Comparison of ENCODE assay signal across 15 cellular contexts in genomic region chr9:13410566-13411031, GRCh38.
DNase-seq lines count a peak whose midpoint lies in the region; ATAC-seq, FAIRE-seq and TF ChIP-seq lines count a peak whose summit lies in the region.
"Had no signal": no experiment of that assay in that cellular context is flagged by ENCODE, and none has a peak within 500 bp of the region (broad histone marks: within the 10 kb centered on the region; RNA-seq: fewer than 3 reads in every experiment).

No MANE protein-coding gene starts in this region.

- POLR2A ChIA-PET in activated CD4-positive, alpha-beta T cell treated with anti-CD3 and anti-CD28 coated beads for 36 hours (lab: Charles Lee) = no interaction called here

- H3K27ac ChIP-seq in astrocyte (ENCODE audit: low read depth, low read length) = no peak overlapping the region
- no peak overlapping the region for H3K27ac ChIP-seq in keratinocyte (ENCODE audit: control insufficient read depth, insufficient read depth, low read length)
- H3K27ac ChIP-seq: neural progenitor cell had no signal

- H2AFZ ChIP-seq in astrocyte (ENCODE audit: low read depth, low read length) (no peak overlapping the region), keratinocyte (ENCODE audit: control insufficient read depth, low read length) (no peak overlapping the region)
- H2AFZ ChIP-seq: neural progenitor cell had no signal

- CTCF ChIA-PET in activated CD4-positive, alpha-beta T cell treated with anti-CD3 and anti-CD28 coated beads for 36 hours (lab: Charles Lee) = no interaction called here

- dilution Hi-C loops in keratinocyte (cut with MboI; ENCODE audit: extremely low pct_ligation_motif_present, low sequenced_read_pairs) = no loop called here

- no peak for TF ChIP-seq EP300 in Ishikawa (IDR thresholded peaks at IDR 0.05; ENCODE audit: borderline replicate concordance)

- H3K36me3 Mint-ChIP-seq in astrocyte (ENCODE audit: low read depth, unreplicated experiment) = no peaks in the 10 kb centered on the region
- no peaks in the 10 kb centered on the region for H3K36me3 Mint-ChIP-seq in activated T-cell treated with anti-CD3 and anti-CD28 coated beads, Interleukin-2, amount 50 U/mL, for 72 hours (ENCODE audit: insufficient read depth in 2 of 2)
- H3K36me3 Mint-ChIP-seq in activated CD4-positive, alpha-beta T cell treated with anti-CD3 and anti-CD28 coated beads for 36 hours (ENCODE audit: low read depth) = no peaks in the 10 kb centered on the region
- H3K36me3 Mint-ChIP-seq: neural progenitor cell had no signal

- no peaks in the 10 kb centered on the region for H3K27me3 ChIP-seq in astrocyte (ENCODE audit: insufficient read depth, low read length)
- no peaks in the 10 kb centered on the region for H3K27me3 ChIP-seq in keratinocyte (ENCODE audit: control insufficient read depth, extremely low read depth, insufficient read depth, low read length)
- H3K27me3 ChIP-seq: neural progenitor cell had no signal

- H3K9me1 ChIP-seq in keratinocyte (ENCODE audit: control insufficient read depth, extremely low read depth, insufficient read depth, low read length) = no peaks in the 10 kb centered on the region

- H3K79me2 ChIP-seq in astrocyte (ENCODE audit: insufficient read depth, low read length) = no peaks in the 10 kb centered on the region
- H3K79me2 ChIP-seq in keratinocyte (ENCODE audit: control insufficient read depth, insufficient read depth, low read length) = no peaks in the 10 kb centered on the region

- H3K9ac ChIP-seq in astrocyte (ENCODE audit: low read length) = no peak overlapping the region
- no peak overlapping the region for H3K9ac ChIP-seq in keratinocyte (ENCODE audit: control insufficient read depth, extremely low read depth, insufficient read depth, low read length)
- H3K9ac ChIP-seq: neural progenitor cell had no signal

- no peak for TF ChIP-seq RAD21 in Ishikawa (IDR thresholded peaks at IDR 0.05; ENCODE audit: low read depth)

- DNase-seq in A172 (ENCODE audit: low spot score) (peak; percentile 76), astrocyte (ENCODE audit: low read depth) (peak; percentile 61), keratinocyte (ENCODE audit: low read depth, low spot score) (no peak), mucosa of descending colon (no peak)
- DNase-seq in activated T-cell treated with anti-CD3 and anti-CD28 coated beads, Interleukin-2, amount 50 U/mL, for 72 hours = no peak
- DNase-seq in activated CD4-positive, alpha-beta T cell treated with anti-CD3 and anti-CD28 coated beads for 36 hours = no peak
- DNase-seq: GOT3; Karpas-422; NCI-H2029; stimulated activated naive CD8-positive, alpha-beta T cell treated with anti-CD3 and anti-CD28 coated beads, Interleukin-15, amount 100 ng/mL, for 72 hours had no signal

- TF ChIP-seq CTCF in astrocyte (IDR thresholded peaks at IDR 0.05; ENCODE audit: insufficient read depth, low read depth, low read length) (no peak), keratinocyte (optimal IDR thresholded peaks at IDR 0.05 in 1 of 3, IDR thresholded peaks at IDR 0.05 in 1 of 3, conservative IDR thresholded peaks at IDR 0.05 in 1 of 3; ENCODE audit: extremely low read depth in 1 of 3, insufficient read depth in 2 of 3, low read length in 3 of 3) (no peak), mucosa of descending colon (IDR thresholded peaks at IDR 0.05) (no peak)

- H3K27ac Mint-ChIP-seq in astrocyte (ENCODE audit: unreplicated experiment) = no peak overlapping the region
- no peak overlapping the region for H3K27ac Mint-ChIP-seq in activated T-cell treated with anti-CD3 and anti-CD28 coated beads, Interleukin-2, amount 50 U/mL, for 72 hours
- no peak overlapping the region for H3K27ac Mint-ChIP-seq in activated CD4-positive, alpha-beta T cell treated with anti-CD3 and anti-CD28 coated beads for 36 hours
- H3K27ac Mint-ChIP-seq: neural progenitor cell; stimulated activated naive CD8-positive, alpha-beta T cell treated with anti-CD3 and anti-CD28 coated beads, Interleukin-15, amount 100 ng/mL, for 72 hours had no signal

- H3K36me3 ChIP-seq in astrocyte (ENCODE audit: insufficient read depth, low read length) (no peaks in the 10 kb centered on the region), keratinocyte (ENCODE audit: control insufficient read depth in 2 of 2, extremely low read depth in 1 of 2, insufficient read depth in 2 of 2, low read length in 2 of 2) (no peaks in the 10 kb centered on the region), mucosa of descending colon (ENCODE audit: low read depth) (no peaks in the 10 kb centered on the region)
- H3K36me3 ChIP-seq: neural progenitor cell had no signal

- H4K20me1 ChIP-seq in astrocyte (ENCODE audit: insufficient read depth, low read length) (no peaks in the 10 kb centered on the region), keratinocyte (ENCODE audit: control insufficient read depth, extremely low read depth, insufficient read depth, low read length) (no peaks in the 10 kb centered on the region)

- no peaks in the 10 kb centered on the region for H3K9me3 Mint-ChIP-seq in astrocyte (ENCODE audit: unreplicated experiment)
- peaks cover 2% of the 10 kb centered on the region in 2 donors for H3K9me3 Mint-ChIP-seq in activated T-cell treated with anti-CD3 and anti-CD28 coated beads, Interleukin-2, amount 50 U/mL, for 72 hours
- no peaks in the 10 kb centered on the region for H3K9me3 Mint-ChIP-seq in activated CD4-positive, alpha-beta T cell treated with anti-CD3 and anti-CD28 coated beads for 36 hours (ENCODE audit: low read depth)
- H3K9me3 Mint-ChIP-seq: neural progenitor cell; stimulated activated naive CD8-positive, alpha-beta T cell treated with anti-CD3 and anti-CD28 coated beads, Interleukin-15, amount 100 ng/mL, for 72 hours had no signal

- H3K4me2 ChIP-seq in astrocyte (ENCODE audit: low read length) = no peak overlapping the region
- no peak overlapping the region for H3K4me2 ChIP-seq in keratinocyte (ENCODE audit: control insufficient read depth, extremely low read depth, insufficient read depth, low read depth, low read length)
- H3K4me2 ChIP-seq: neural progenitor cell had no signal

- H3K4me3 Mint-ChIP-seq in astrocyte (ENCODE audit: unreplicated experiment) = no peak overlapping the region
- no peak overlapping the region for H3K4me3 Mint-ChIP-seq in activated T-cell treated with anti-CD3 and anti-CD28 coated beads, Interleukin-2, amount 50 U/mL, for 72 hours
- no peak overlapping the region for H3K4me3 Mint-ChIP-seq in activated CD4-positive, alpha-beta T cell treated with anti-CD3 and anti-CD28 coated beads for 36 hours
- H3K4me3 Mint-ChIP-seq: neural progenitor cell; stimulated activated naive CD8-positive, alpha-beta T cell treated with anti-CD3 and anti-CD28 coated beads, Interleukin-15, amount 100 ng/mL, for 72 hours had no signal

- intact Hi-C loops in mucosa of descending colon (cut with DNase I, micrococcal nuclease) = no loop called here
- intact Hi-C loops in activated CD4-positive, alpha-beta T cell treated with anti-CD3 and anti-CD28 coated beads for 36 hours (cut with DNase I, micrococcal nuclease) = no loop called here

- H3K9me3 ChIP-seq in astrocyte (ENCODE audit: insufficient read depth, low read depth, low read length) = no peaks in the 10 kb centered on the region
- no peaks in the 10 kb centered on the region for H3K9me3 ChIP-seq in keratinocyte (ENCODE audit: control insufficient read depth, low read depth, low read length)
- no peaks in the 10 kb centered on the region for H3K9me3 ChIP-seq in mucosa of descending colon

- ATAC-seq in HG03342 (IDR thresholded peaks at IDR 0.05; ENCODE audit: unreplicated experiment) = no peak
- ATAC-seq in activated T-cell treated with anti-CD3 and anti-CD28 coated beads, Interleukin-2, amount 50 U/mL, for 72 hours (replicated peaks in 1 of 2) = no peak
- no peak for ATAC-seq in mucosa of descending colon
- ATAC-seq in activated CD4-positive, alpha-beta T cell treated with anti-CD3 and anti-CD28 coated beads for 36 hours = no peak
- ATAC-seq: stimulated activated naive CD8-positive, alpha-beta T cell treated with anti-CD3 and anti-CD28 coated beads, Interleukin-15, amount 100 ng/mL, for 72 hours had no signal

- H3K4me1 Mint-ChIP-seq in astrocyte (ENCODE audit: low read depth, unreplicated experiment) = no peaks in the 10 kb centered on the region
- no peaks in the 10 kb centered on the region for H3K4me1 Mint-ChIP-seq in activated T-cell treated with anti-CD3 and anti-CD28 coated beads, Interleukin-2, amount 50 U/mL, for 72 hours (ENCODE audit: low read depth)
- no peaks in the 10 kb centered on the region for H3K4me1 Mint-ChIP-seq in activated CD4-positive, alpha-beta T cell treated with anti-CD3 and anti-CD28 coated beads for 36 hours
- H3K4me1 Mint-ChIP-seq: neural progenitor cell; stimulated activated naive CD8-positive, alpha-beta T cell treated with anti-CD3 and anti-CD28 coated beads, Interleukin-15, amount 100 ng/mL, for 72 hours had no signal

- H3K4me1 ChIP-seq in astrocyte (ENCODE audit: insufficient read depth, low read length) (no peaks in the 10 kb centered on the region), keratinocyte (ENCODE audit: control insufficient read depth, extremely low read depth, insufficient read depth, low read length) (no peaks in the 10 kb centered on the region), mucosa of descending colon (ENCODE audit: low read depth) (no peaks in the 10 kb centered on the region)
- H3K4me1 ChIP-seq: neural progenitor cell had no signal

- H3K27me3 Mint-ChIP-seq in astrocyte (ENCODE audit: low read depth, unreplicated experiment) = no peaks in the 10 kb centered on the region
- no peaks in the 10 kb centered on the region for H3K27me3 Mint-ChIP-seq in activated T-cell treated with anti-CD3 and anti-CD28 coated beads, Interleukin-2, amount 50 U/mL, for 72 hours (ENCODE audit: low read depth)
- no peaks in the 10 kb centered on the region for H3K27me3 Mint-ChIP-seq in activated CD4-positive, alpha-beta T cell treated with anti-CD3 and anti-CD28 coated beads for 36 hours
- H3K27me3 Mint-ChIP-seq: stimulated activated naive CD8-positive, alpha-beta T cell treated with anti-CD3 and anti-CD28 coated beads, Interleukin-15, amount 100 ng/mL, for 72 hours had no signal

- H3K4me3 ChIP-seq in astrocyte (ENCODE audit: insufficient read depth, low read depth, low read length) (no peak overlapping the region), keratinocyte (ENCODE audit: control insufficient read depth in 2 of 3, extremely low read depth in 1 of 3, insufficient read depth in 2 of 3, low read depth in 1 of 3, low read length in 3 of 3) (no peak overlapping the region), mucosa of descending colon (no peak overlapping the region)
- H3K4me3 ChIP-seq: neural progenitor cell, skin epidermis had no signal

- FAIRE-seq in astrocyte (lab: Jason Lieb, UNC) (peak; percentile 73), keratinocyte (lab: Jason Lieb, UNC) (peak; percentile 23)
- FAIRE-seq: bronchial epithelial cell had no signal

TF ChIP-seq in Ishikawa, 13 proteins besides CTCF, POLR2A, EP300 and RAD21:
- TF ChIP-seq NFIC (IDR thresholded peaks at IDR 0.05) (peak; percentile 78), TCF12 (IDR thresholded peaks at IDR 0.05; ENCODE audit: low read depth) (no peak)

Comparison
In these comparisons a context has a peak if more than half of its experiments do, and no peak if none do; other contexts are left out.
1. DNase-seq: peak in A172 (single experiment) and astrocyte (single experiment); none in keratinocyte (single experiment), activated T-cell treated with anti-CD3 and anti-CD28 coated beads, Interleukin-2, amount 50 U/mL, for 72 hours (0 of 2), mucosa of descending colon (0 of 3) and activated CD4-positive, alpha-beta T cell treated with anti-CD3 and anti-CD28 coated beads for 36 hours (single experiment).